Comparison of ENCODE assay signal across 8 cellular contexts in the genomic region with DNA sequence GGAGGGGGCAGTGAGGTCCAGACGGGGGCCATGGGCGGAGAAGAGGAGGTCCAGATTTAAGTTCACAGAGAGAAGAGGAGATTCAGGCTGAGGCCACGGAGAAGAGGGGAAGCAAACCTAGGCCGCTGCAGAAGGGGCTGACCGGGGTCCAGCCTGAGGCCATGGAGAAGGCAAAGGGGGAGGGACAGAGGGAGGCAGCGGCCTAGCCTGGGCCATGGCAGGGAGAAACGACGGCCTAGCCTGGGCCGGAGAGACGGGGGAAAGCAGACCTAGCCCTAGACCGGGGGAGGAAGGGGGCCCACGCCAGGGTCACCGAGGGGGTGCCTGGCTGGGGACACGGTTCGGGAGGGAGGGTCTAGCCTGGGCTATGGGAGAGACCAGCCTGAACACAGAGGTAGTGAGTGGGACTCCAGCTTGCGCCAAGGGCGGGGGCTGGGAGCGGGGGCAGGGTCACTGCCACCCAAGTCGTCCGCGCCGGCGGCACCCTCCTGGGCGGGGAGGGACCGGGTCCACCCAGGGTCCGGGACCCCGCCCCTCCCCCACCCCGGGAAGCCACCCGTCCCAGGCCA. TPM values are rescaled to one million over a fixed set of nuclear protein-coding genes. Genes with fewer than 3 reads are reported as not detected.
A peak's percentile ranks its signal among the peaks of the same experiment; 100 is the strongest.
DNase-seq lines count a peak whose midpoint lies in the region; ATAC-seq and TF ChIP-seq lines count a peak whose summit lies in the region.

No MANE protein-coding gene starts in this region.

- H3K4me3 Mint-ChIP-seq in memory B cell = peak overlapping the region; percentile 97

- no peaks in the 10 kb centered on the region for H3K27me3 Mint-ChIP-seq in memory B cell

- H3K27ac ChIP-seq in coronary artery (peak overlapping the region; percentile 99), upper lobe of right lung (peak overlapping the region; percentile 95)

- no peaks in the 10 kb centered on the region for H3K9me3 ChIP-seq in upper lobe of right lung

- H3K4me3 ChIP-seq in coronary artery (peak overlapping the region; percentile 98), upper lobe of right lung (peak overlapping the region; percentile 95)

- H3K4me1 Mint-ChIP-seq in memory B cell = peaks cover 60% of the 10 kb centered on the region

- H3K36me3 Mint-ChIP-seq in memory B cell = peaks cover 10% of the 10 kb centered on the region

- H3K27ac Mint-ChIP-seq in memory B cell = peak overlapping the region; percentile 97

- intact Hi-C loops in upper lobe of right lung (cut with DNase I) = loop anchor here (10.0 kb wide), 1 partner anchor 170 kb away; no protein-coding TSS in a partner anchor

- TF ChIP-seq CTCF in coronary artery (IDR thresholded peaks at IDR 0.05) (no peak), upper lobe of right lung (IDR thresholded peaks at IDR 0.05) (no peak)

- DNase-seq in NCI-H748 (lab: John Stamatoyannopoulos, UW; ENCODE audit: unreplicated experiment) (peak; percentile 5), NCI-H748 treated with DMSO at 0.1 percent for 48 hours (lab: John Stamatoyannopoulos, UW) (no peak), OCI-M1 (lab: John Stamatoyannopoulos, UW) (peak; percentile 52), coronary artery (ENCODE audit: low spot score) (peak; percentile 85), memory B cell (ENCODE audit: low spot score in 2 of 2) (no peak), upper lobe of right lung (no peak), hippocampal formation (lab: John Stamatoyannopoulos, UW) (no peak)

- H3K9me3 Mint-ChIP-seq in memory B cell = no peaks in the 10 kb centered on the region

- peaks cover 64% of the 10 kb centered on the region for H3K4me1 ChIP-seq in upper lobe of right lung

- no peaks in the 10 kb centered on the region for H3K36me3 ChIP-seq in upper lobe of right lung

- H3K27me3 ChIP-seq in upper lobe of right lung = no peaks in the 10 kb centered on the region

- ATAC-seq in HG02642 (IDR thresholded peaks at IDR 0.05; ENCODE audit: poor library complexity, unreplicated experiment) (peak; percentile 25), memory B cell (ENCODE audit: low read depth) (no peak), upper lobe of right lung (peak; percentile 21)

RNA-seq across cellular contexts. Expression of a gene that starts 0.5 kb away (rescaled TPM):
- 237 TPM for total RNA-seq in upper lobe of right lung

Comparison
In these comparisons a context has a peak if more than half of its experiments do, and no peak if none do; other contexts are left out.
1. DNase-seq: peak in NCI-H748 (single experiment), OCI-M1 (single experiment) and coronary artery (single experiment); none in NCI-H748 treated with DMSO at 0.1 percent for 48 hours (single experiment), memory B cell (0 of 2), upper lobe of right lung (single experiment) and hippocampal formation (0 of 2).